Comparison of ENCODE assay signal across 7 cellular contexts in the genomic region with DNA sequence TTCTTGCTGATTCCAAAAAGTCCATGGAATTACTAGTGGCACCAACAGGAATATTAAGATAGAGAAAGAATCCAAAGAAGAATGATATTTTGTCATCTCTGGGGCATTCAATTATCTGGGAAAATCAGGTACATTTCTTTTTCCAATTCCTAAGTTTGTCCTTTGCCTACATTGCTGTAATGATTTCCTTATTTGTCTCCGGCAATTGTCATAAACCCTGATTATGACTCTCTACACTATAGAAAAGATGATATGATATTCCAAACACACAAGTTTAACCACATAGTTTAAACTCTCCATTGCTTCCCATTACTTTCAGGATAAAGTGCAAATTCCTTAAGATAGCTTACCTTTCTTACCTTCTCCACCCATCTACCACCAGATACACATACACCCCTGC.
"Had no signal": no experiment of that assay in that cellular context is flagged by ENCODE, and none has a peak within 500 bp of the region (broad histone marks: within the 10 kb centered on the region; RNA-seq: fewer than 3 reads in every experiment).

No MANE protein-coding gene starts in this region.

- H3K27me3 Mint-ChIP-seq: IgD-negative memory B cell had no signal

- H3K27ac ChIP-seq: HL-60 had no signal

- H2AFZ ChIP-seq: GM23338 had no signal

- DNase-seq: H9, HFFc6 had no signal

- H3K4me3 ChIP-seq: GM23338 had no signal

- H3K4me2 ChIP-seq: GM23338 had no signal

- ATAC-seq: GM23338, HCT116, HepG2 had no signal

- H3K4me1 Mint-ChIP-seq: GM23338, H9, IgD-negative memory B cell had no signal

- H3K27ac Mint-ChIP-seq: GM23338, H9, HFFc6, IgD-negative memory B cell had no signal

- H3K4me3 Mint-ChIP-seq: GM23338, H9, HFFc6, IgD-negative memory B cell had no signal

- H3K36me3 Mint-ChIP-seq: IgD-negative memory B cell had no signal
